ENCODE assay signal across 1 cellular context in genomic region chr9:136656339-136656738, GRCh38.
TF ChIP-seq lines count a peak whose summit lies in the region.

No MANE protein-coding gene starts in this region.

TF ChIP-seq in HepG2, 621 proteins besides CTCF, POLR2A, EP300 and RAD21:
- TF ChIP-seq TOPORS (CRISPR knock-in tag; IDR thresholded peaks at IDR 0.05) (no peak), NFYC (CRISPR knock-in tag; IDR thresholded peaks at IDR 0.05) (no peak), ZBTB37 (CRISPR knock-in tag; IDR thresholded peaks at IDR 0.05) (no peak), ZNF543 (CRISPR knock-in tag; IDR thresholded peaks at IDR 0.05) (no peak), TCF12 (IDR thresholded peaks at IDR 0.05) (no peak), TCF12 (CRISPR knock-in tag; IDR thresholded peaks at IDR 0.05) (no peak), ZNF20 (CRISPR knock-in tag; IDR thresholded peaks at IDR 0.05) (no peak), ZNF121 (CRISPR knock-in tag; IDR thresholded peaks at IDR 0.05) (no peak), TARDBP (CRISPR knock-in tag; IDR thresholded peaks at IDR 0.05) (no peak), MEF2D (CRISPR knock-in tag; IDR thresholded peaks at IDR 0.05) (no peak), ZNF207 (IDR thresholded peaks at IDR 0.05; ENCODE audit: borderline replicate concordance) (no peak), ZSCAN12 (CRISPR knock-in tag; IDR thresholded peaks at IDR 0.05) (no peak)
- TF ChIP-seq, protein P1, sequence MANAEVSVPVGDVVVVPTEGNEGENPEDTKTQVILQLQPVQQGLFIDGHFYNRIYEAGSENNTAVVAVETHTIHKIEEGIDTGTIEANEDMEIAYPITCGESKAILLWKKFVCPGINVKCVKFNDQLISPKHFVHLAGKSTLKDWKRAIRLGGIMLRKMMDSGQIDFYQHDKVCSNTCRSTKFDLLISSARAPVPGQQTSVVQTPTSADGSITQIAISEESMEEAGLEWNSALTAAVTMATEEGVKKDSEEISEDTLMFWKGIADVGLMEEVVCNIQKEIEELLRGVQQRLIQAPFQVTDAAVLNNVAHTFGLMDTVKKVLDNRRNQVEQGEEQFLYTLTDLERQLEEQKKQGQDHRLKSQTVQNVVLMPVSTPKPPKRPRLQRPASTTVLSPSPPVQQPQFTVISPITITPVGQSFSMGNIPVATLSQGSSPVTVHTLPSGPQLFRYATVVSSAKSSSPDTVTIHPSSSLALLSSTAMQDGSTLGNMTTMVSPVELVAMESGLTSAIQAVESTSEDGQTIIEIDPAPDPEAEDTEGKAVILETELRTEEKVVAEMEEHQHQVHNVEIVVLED (CRISPR knock-in tag; IDR thresholded peaks at IDR 0.05; ENCODE audit: borderline replicate concordance), result no peak
